15 cellular contexts compared by ENCODE assay signal in genomic region chr3:8996216-8996615, GRCh38. TPM values are rescaled to one million over a fixed set of nuclear protein-coding genes. Genes with fewer than 3 reads are reported as not detected.
A peak's percentile ranks its signal among the peaks of the same experiment; 100 is the strongest.
DNase-seq lines count a peak whose midpoint lies in the region; ATAC-seq and TF ChIP-seq lines count a peak whose summit lies in the region.
"Had no signal": no experiment of that assay in that cellular context is flagged by ENCODE, and none has a peak within 500 bp of the region (broad histone marks: within the 10 kb centered on the region; RNA-seq: fewer than 3 reads in every experiment).

No MANE protein-coding gene starts in this region.

- no peak overlapping the region for H3K14ac ChIP-seq in mesenchymal stem cell (ENCODE audit: low read length in 2 of 2)

- H2AFZ ChIP-seq in mesenchymal stem cell (ENCODE audit: low read depth, low read length): no peak overlapping the region
- H2AFZ ChIP-seq: GM23338 had no signal

- no peaks in the 10 kb centered on the region for H3K27me3 ChIP-seq in right atrium auricular region
- peaks cover 0 to 45% of the 10 kb centered on the region in 2 experiments for H3K27me3 ChIP-seq in mesenchymal stem cell (ENCODE audit: control insufficient read depth in 1 of 2, insufficient read depth in 1 of 2, low read length in 2 of 2)
- no peaks in the 10 kb centered on the region for H3K27me3 ChIP-seq in rectal smooth muscle tissue (ENCODE audit: control insufficient read depth, insufficient read depth, low read length)

- no peak overlapping the region for H2AK5ac ChIP-seq in mesenchymal stem cell (ENCODE audit: low read length, severe bottlenecking)

- DNase-seq in right atrium auricular region (ENCODE audit: low spot score): peak; percentile 18
- no peak for DNase-seq in cardiac septum (ENCODE audit: low spot score)
- DNase-seq in mesenchymal stem cell: no peak
- DNase-seq in NCI-H524 treated with DMSO at 0.1 percent for 48 hours (lab: John Stamatoyannopoulos, UW): no peak
- no peak for DNase-seq in DMS114 treated with DMSO at 0.1 percent for 48 hours (lab: John Stamatoyannopoulos, UW; ENCODE audit: unreplicated experiment)
- DNase-seq: CD4-positive, alpha-beta T cell; GF-D8; KG1; NCI-H1694 treated with DMSO at 0.1 percent for 48 hours; NCI-H748 treated with DMSO at 0.1 percent for 48 hours; SIG-M5 had no signal

- no peaks in the 10 kb centered on the region for H3K9me3 ChIP-seq in right atrium auricular region
- H3K9me3 ChIP-seq in mesenchymal stem cell (ENCODE audit: control insufficient read depth, low read length): no peaks in the 10 kb centered on the region
- H3K9me3 ChIP-seq: A549 had no signal

- no peak overlapping the region for H2BK5ac ChIP-seq in mesenchymal stem cell (ENCODE audit: low read depth, low read length, poor library complexity, severe bottlenecking)

- H3K4me1 ChIP-seq in right atrium auricular region (peaks cover 0 to 10% of the 10 kb centered on the region in 2 donors), mesenchymal stem cell (ENCODE audit: control insufficient read depth, insufficient read depth, low read depth, low read length) (no peaks in the 10 kb centered on the region), rectal smooth muscle tissue (ENCODE audit: control insufficient read depth, insufficient read depth, low read length) (no peaks in the 10 kb centered on the region)
- H3K4me1 ChIP-seq: A549 had no signal

- no peak overlapping the region for H2BK120ac ChIP-seq in mesenchymal stem cell (ENCODE audit: low read depth, low read length)

- no peak overlapping the region for H3K18ac ChIP-seq in mesenchymal stem cell (ENCODE audit: low read depth in 1 of 2, low read length in 2 of 2)

- H3K36me3 ChIP-seq in right atrium auricular region (no peaks in the 10 kb centered on the region), mesenchymal stem cell (ENCODE audit: control insufficient read depth in 1 of 2, insufficient read depth in 2 of 2, low read depth in 1 of 2, low read length in 2 of 2) (peaks cover 0 to 8% of the 10 kb centered on the region in 2 experiments), rectal smooth muscle tissue (ENCODE audit: control insufficient read depth, insufficient read depth, low read length) (no peaks in the 10 kb centered on the region)

- no peak overlapping the region for H2BK15ac ChIP-seq in mesenchymal stem cell (ENCODE audit: low read depth, poor library complexity, severe bottlenecking)

- no peaks in the 10 kb centered on the region for H3K79me1 ChIP-seq in mesenchymal stem cell (replicated peaks; ENCODE audit: low read length, poor library complexity, severe bottlenecking)

- H3K23ac ChIP-seq in mesenchymal stem cell (ENCODE audit: low read length in 2 of 2): no peak overlapping the region

- WGBS in mesenchymal stem cell: no CpG with 5 or more reads among the region's 2 CpGs

- no peak overlapping the region for H3K4me2 ChIP-seq in mesenchymal stem cell (ENCODE audit: low read length, poor library complexity, severe bottlenecking)
- H3K4me2 ChIP-seq: A549, GM23338 had no signal

- H4K91ac ChIP-seq in mesenchymal stem cell (ENCODE audit: low read length): no peak overlapping the region

- H4K8ac ChIP-seq in mesenchymal stem cell (ENCODE audit: low read length): no peak overlapping the region

- ATAC-seq in GM18519 (IDR thresholded peaks at IDR 0.05; ENCODE audit: low FRiP score, unreplicated experiment): no peak

- H3K9ac ChIP-seq in mesenchymal stem cell (ENCODE audit: low read length) (peak overlapping the region; percentile 72), rectal smooth muscle tissue (ENCODE audit: low read length) (no peak overlapping the region)

- no peak overlapping the region for H3K4me3 ChIP-seq in right atrium auricular region
- H3K4me3 ChIP-seq in mesenchymal stem cell (ENCODE audit: insufficient read depth in 1 of 2, low read depth in 1 of 2, low read length in 2 of 2): no peak overlapping the region
- no peak overlapping the region for H3K4me3 ChIP-seq in rectal smooth muscle tissue (ENCODE audit: low read length)
- H3K4me3 ChIP-seq: A549, GM23338 had no signal

- intact Hi-C loops in cardiac septum (cut with DNase I): no loop called here

- no peak overlapping the region for H3K4ac ChIP-seq in mesenchymal stem cell (ENCODE audit: low read depth in 1 of 2, low read length in 2 of 2)

- TF ChIP-seq CTCF in right atrium auricular region (IDR thresholded peaks at IDR 0.05): no peak

- no peak overlapping the region for H2BK12ac ChIP-seq in mesenchymal stem cell (ENCODE audit: low read length in 2 of 2)

- H3K27ac ChIP-seq in right atrium auricular region: no peak overlapping the region
- no peak overlapping the region for H3K27ac ChIP-seq in mesenchymal stem cell (ENCODE audit: low read length, poor library complexity, severe bottlenecking)
- H3K27ac ChIP-seq in rectal smooth muscle tissue (ENCODE audit: low read depth, low read length): peak overlapping the region; percentile 25
- H3K27ac ChIP-seq: A549 had no signal

RNA-seq across cellular contexts. Expression of gene RAD18, which starts 32.9 kb away (rescaled TPM):
- total RNA-seq in right atrium auricular region (1 to 10 TPM; 2.4 to 3.6 TPM), cardiac septum (3.2 TPM)
- 5.3 TPM for polyA plus RNA-seq in mesenchymal stem cell (2013, experiment 1 of 2)
- 5.5 TPM for polyA plus RNA-seq in mesenchymal stem cell (2013, experiment 2 of 2)
